In genomic region chr1:112395832-112396667, GRCh38 we compare ENCODE assay signal across 1 cellular context.
TF ChIP-seq lines count a peak whose summit lies in the region.

TSS of gene CTTNBP2NL (plus strand) at chr1:112396214. CDS start at chr1:112416166, 19,952 bp downstream.

TF ChIP-seq in GM12878, 131 proteins besides CTCF, POLR2A, EP300 and RAD21 (continued from another document):
- TF ChIP-seq RELB (IDR thresholded peaks at IDR 0.05; ENCODE audit: low read depth) (peak; percentile 79; the same call in 1 of the 2 replicates), ESRRA (IDR thresholded peaks at IDR 0.05; ENCODE audit: low read length) (no peak), SP1 (IDR thresholded peaks at IDR 0.05; ENCODE audit: low read depth, low read length) (peak; percentile 94), NBN (IDR thresholded peaks at IDR 0.05) (0 out of 2 replicates have a peak, but pooled peaks have one; percentile 13), BHLHE40 (IDR thresholded peaks at IDR 0.05; ENCODE audit: borderline replicate concordance in 1 of 2, low read depth in 2 of 2, low read length in 1 of 2) (peak in 1 of 2 experiments; percentile 48; a peak in 1 of 4 replicates), NFYA (IDR thresholded peaks at IDR 0.05; ENCODE audit: borderline replicate concordance, low read depth, low read length) (peak; percentile 6; the same call in 1 of the 2 replicates), CUX1 (IDR thresholded peaks at IDR 0.05; ENCODE audit: insufficient replicate concordance, low read depth, low read length) (no peak), LARP7 (IDR thresholded peaks at IDR 0.05) (peak; percentile 25; the same call in 1 of the 2 replicates), NKRF (conservative IDR thresholded peaks at IDR 0.05) (peak; percentile 33; the same call in 1 of the 2 replicates), SIX5 (IDR thresholded peaks at IDR 0.05; ENCODE audit: low read depth, low read length, severe bottlenecking) (no peak), PBX3 (IDR thresholded peaks at IDR 0.05; ENCODE audit: insufficient replicate concordance, low read depth, low read length) (peak; percentile 99), EED (IDR thresholded peaks at IDR 0.05; ENCODE audit: low read depth) (peak; percentile 94), PAX5 (IDR thresholded peaks at IDR 0.05; ENCODE audit: borderline replicate concordance, low read depth, low read length) (peak; percentile 41; the same call in 1 of the 2 replicates), JUNB (IDR thresholded peaks at IDR 0.05) (no peak), FOS (IDR thresholded peaks at IDR 0.05; ENCODE audit: borderline replicate concordance, extremely low read depth, insufficient read length) (peak; percentile 51), TARDBP (IDR thresholded peaks at IDR 0.05; ENCODE audit: borderline replicate concordance) (no peak), KLF5 (IDR thresholded peaks at IDR 0.05; ENCODE audit: partially characterized antibody) (peak; percentile 20), NFIC (IDR thresholded peaks at IDR 0.05; ENCODE audit: low read depth, low read length) (no peak), GATAD2B (conservative IDR thresholded peaks at IDR 0.05; ENCODE audit: low read depth) (no peak; the same call in 1 of the 2 replicates), CREB1 (IDR thresholded peaks at IDR 0.05; ENCODE audit: low read depth) (peak; percentile 33; the same call in 1 of the 2 replicates), MEF2B (IDR thresholded peaks at IDR 0.05; ENCODE audit: partially characterized antibody, poor library complexity, severe bottlenecking) (peak; percentile 14), MLLT1 (IDR thresholded peaks at IDR 0.05) (0 out of 2 replicates have a peak, but pooled peaks have one; percentile 21), IKZF2 (IDR thresholded peaks at IDR 0.05) (peak; percentile 92 to 95), TAF1 (IDR thresholded peaks at IDR 0.05; ENCODE audit: borderline replicate concordance, low read depth, low read length) (no peak)
